In the genomic region with DNA sequence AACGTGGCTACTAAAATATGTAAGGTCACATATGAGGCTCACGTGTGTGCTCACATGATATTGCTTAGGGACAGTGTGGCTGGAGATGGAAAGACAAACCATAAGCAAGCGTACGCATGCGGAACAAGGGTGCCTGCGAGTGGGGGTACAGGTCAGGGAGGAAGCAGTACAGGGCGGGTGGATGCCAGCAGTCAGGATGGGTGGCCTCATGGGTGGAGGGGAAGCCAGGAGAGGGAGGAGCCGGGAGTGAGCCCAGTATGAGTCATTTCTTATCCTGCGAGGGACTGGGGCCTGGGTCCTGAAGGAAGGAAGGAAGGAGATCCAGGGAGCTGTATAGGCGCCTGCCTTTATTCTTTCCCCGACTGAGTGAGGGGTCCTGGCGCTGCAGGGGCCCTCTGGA, we compare ENCODE assay signal across 13 cellular contexts. TPM values are rescaled to one million over a fixed set of nuclear protein-coding genes. Genes with fewer than 3 reads are reported as not detected.
A peak's percentile ranks its signal among the peaks of the same experiment; 100 is the strongest.
DNase-seq lines count a peak whose midpoint lies in the region; ATAC-seq and TF ChIP-seq lines count a peak whose summit lies in the region.
"Had no signal": no experiment of that assay in that cellular context is flagged by ENCODE, and none has a peak within 500 bp of the region (broad histone marks: within the 10 kb centered on the region; RNA-seq: fewer than 3 reads in every experiment).

No MANE protein-coding gene starts in this region.

- H3K4me1 ChIP-seq in left ventricle myocardium inferior (peaks cover 35% of the 10 kb centered on the region), upper lobe of right lung (no peaks in the 10 kb centered on the region)
- H3K4me1 ChIP-seq: neural progenitor cell, uterus had no signal

- TF ChIP-seq CTCF in left ventricle myocardium inferior (IDR thresholded peaks at IDR 0.05; ENCODE audit: borderline replicate concordance) (no peak), WTC11 (IDR thresholded peaks at IDR 0.05) (no peak), upper lobe of right lung (IDR thresholded peaks at IDR 0.05) (no peak)

- H3K36me3 ChIP-seq in left ventricle myocardium inferior (no peaks in the 10 kb centered on the region), upper lobe of right lung (no peaks in the 10 kb centered on the region)
- H3K36me3 ChIP-seq: neural progenitor cell, uterus had no signal

- CTCF ChIA-PET in WTC11 (lab: Charles Lee), result interaction anchor here (1.3 to 1.4 kb wide), 3 partner anchors 187 to 226 kb away, joined by 3 to 5 read pairs (median 4); no protein-coding TSS in a partner anchor

- no peak overlapping the region for H3K4me3 ChIP-seq in left ventricle myocardium inferior
- H3K4me3 ChIP-seq in upper lobe of right lung, result no peak overlapping the region
- H3K4me3 ChIP-seq: neural progenitor cell, PC-9, uterus had no signal

- H3K27ac Mint-ChIP-seq in WTC11, result no peak overlapping the region
- H3K27ac Mint-ChIP-seq: activated naive CD4-positive, alpha-beta T cell treated with anti-CD3 and anti-CD28 coated beads, Interleukin-2, amount 50 U/mL, for 24 hours; neural progenitor cell had no signal

- H3K27me3 Mint-ChIP-seq in WTC11 (ENCODE audit: low read depth), result no peaks in the 10 kb centered on the region; the same call in 1 of the 2 replicates

- H3K4me1 Mint-ChIP-seq in WTC11, result peaks cover 13% of the 10 kb centered on the region

- POLR2A ChIA-PET in WTC11 (lab: Charles Lee), result no interaction called here

- no peak overlapping the region for H3K4me3 Mint-ChIP-seq in WTC11
- H3K4me3 Mint-ChIP-seq: activated naive CD4-positive, alpha-beta T cell treated with anti-CD3 and anti-CD28 coated beads, Interleukin-2, amount 50 U/mL, for 24 hours; neural progenitor cell had no signal

- H3K27ac ChIP-seq in left ventricle myocardium inferior (replicated peaks) (no peak overlapping the region), upper lobe of right lung (no peak overlapping the region)
- H3K27ac ChIP-seq: neural progenitor cell, PC-9, uterus had no signal

- H3K9me3 ChIP-seq in left ventricle myocardium inferior (replicated peaks) (no peaks in the 10 kb centered on the region), upper lobe of right lung (no peaks in the 10 kb centered on the region)
- H3K9me3 ChIP-seq: uterus had no signal

- peak; percentile 61 for DNase-seq in left cardiac atrium
- no peak for DNase-seq in left ventricle myocardium inferior
- DNase-seq in WTC11 (ENCODE audit: low spot score), result no peak
- peak; percentile 40 for DNase-seq in iris pigment epithelial cell (ENCODE audit: low read depth)
- no peak for DNase-seq in upper lobe of right lung

- H3K9me3 Mint-ChIP-seq in WTC11, result no peaks in the 10 kb centered on the region
- H3K9me3 Mint-ChIP-seq: activated naive CD4-positive, alpha-beta T cell treated with anti-CD3 and anti-CD28 coated beads, Interleukin-2, amount 50 U/mL, for 24 hours had no signal

- H3K36me3 Mint-ChIP-seq in WTC11, result no peaks in the 10 kb centered on the region
- H3K36me3 Mint-ChIP-seq: activated naive CD4-positive, alpha-beta T cell treated with anti-CD3 and anti-CD28 coated beads, Interleukin-2, amount 50 U/mL, for 24 hours; neural progenitor cell had no signal

- intact Hi-C loops in left cardiac atrium (cut with DNase I), result no loop called here
- intact Hi-C loops in left ventricle myocardium inferior (cut with micrococcal nuclease), result no loop called here
- intact Hi-C loops in upper lobe of right lung (cut with DNase I), result no loop called here

- H3K27me3 ChIP-seq in left ventricle myocardium inferior (ENCODE audit: low read depth), result no peaks in the 10 kb centered on the region
- no peaks in the 10 kb centered on the region for H3K27me3 ChIP-seq in upper lobe of right lung
- H3K27me3 ChIP-seq: neural progenitor cell, uterus had no signal

- ATAC-seq in left cardiac atrium, result peak; percentile 32 to 76
- ATAC-seq in WTC11, result peak; percentile 71
- peak; percentile 76 for ATAC-seq in upper lobe of right lung
- ATAC-seq in GM19452 (IDR thresholded peaks at IDR 0.05; ENCODE audit: unreplicated experiment), result no peak
- ATAC-seq in GM21360 (IDR thresholded peaks at IDR 0.05; ENCODE audit: unreplicated experiment), result no peak
- no peak for ATAC-seq in HG03280 (IDR thresholded peaks at IDR 0.05; ENCODE audit: unreplicated experiment)

TF ChIP-seq in WTC11, 78 proteins besides CTCF, POLR2A, EP300 and RAD21:
- no peak for TF ChIP-seq TEAD1 (CRISPR knock-in tag; IDR thresholded peaks at IDR 0.05)

RNA-seq across cellular contexts. Expression of a gene that starts 42.0 kb away (rescaled TPM):
- total RNA-seq in left cardiac atrium (10 to 100 TPM; 16.8 to 26.0 TPM), left ventricle myocardium inferior (31.9 TPM), WTC11 (2021) (57.3 to 69.5 TPM (median 67.1 TPM) in 3 replicates), upper lobe of right lung (54.9 TPM)
- total RNA-seq: activated CD8-positive, alpha-beta memory T cell treated with anti-CD3 and anti-CD28 coated beads for 36 hours had no signal

Comparison
In these comparisons a context has a peak if more than half of its experiments do, and no peak if none do; other contexts are left out.
1. DNase-seq: peak in left cardiac atrium (single experiment) and iris pigment epithelial cell (single experiment); none in left ventricle myocardium inferior (single experiment), WTC11 (single experiment) and upper lobe of right lung (single experiment).
2. ATAC-seq: peak in left cardiac atrium (2 of 2), WTC11 (single experiment) and upper lobe of right lung (single experiment); none in GM19452 (single experiment), GM21360 (single experiment) and HG03280 (single experiment).